ENCODE assay signal across 26 cellular contexts in genomic region chr1:150138044-150138443, GRCh38.
"Had no signal": no experiment of that assay in that cellular context is flagged by ENCODE, and none has a peak within 500 bp of the region (broad histone marks: within the 10 kb centered on the region; RNA-seq: fewer than 3 reads in every experiment).

No MANE protein-coding gene starts in this region.

- H3K27me3 ChIP-seq: SJSA1 had no signal

- H3K36me3 ChIP-seq: SJSA1 had no signal

- DNase-seq: activated CD4-positive, alpha-beta T cell treated with anti-CD3 and anti-CD28 coated beads, Interleukin-2, amount 10 ng/mL, durations not matched to agents 24 days and 14 days; activated CD4-positive, alpha-beta T cell treated with anti-CD3 and anti-CD28 coated beads, Interleukin-2, amount 50 U/mL, for 4 hours; activated CD8-positive, alpha-beta T cell treated with anti-CD3 and anti-CD28 coated beads for 36 hours; activated effector memory CD4-positive, alpha-beta T cell treated with anti-CD3 and anti-CD28 coated beads, Interleukin-2, amount 50 U/mL, for 16 hours; activated naive CD4-positive, alpha-beta T cell; activated naive CD4-positive, alpha-beta T cell treated with anti-CD3 and anti-CD28 coated beads, Interleukin-2, amount 50 U/mL, for 16 hours; activated naive CD8-positive, alpha-beta T cell treated with anti-CD3 and anti-CD28 coated beads for 36 hours; activated T-cell treated with anti-CD3 and anti-CD28 coated beads, Interleukin-2, amount 50 U/mL, for 1 hour; activated T-cell treated with anti-CD3 and anti-CD28 coated beads, Interleukin-2, amount 50 U/mL, for 72 hours; amniotic stem cell; aorta; Karpas-422; KBM-7; NCI-H1105; NCI-H1436; NCI-H1694; NCI-H1930; NCI-H345; NCI-H524 treated with DMSO at 0.1 percent for 48 hours; SHP77 treated with DMSO at 0.1 percent for 48 hours; SK-N-SH had no signal

- H3K27ac Mint-ChIP-seq: activated CD4-positive, alpha-beta T cell treated with anti-CD3 and anti-CD28 coated beads, Interleukin-2, amount 10 ng/mL, durations not matched to agents 24 days and 14 days; activated CD8-positive, alpha-beta T cell treated with anti-CD3 and anti-CD28 coated beads for 36 hours; activated naive CD8-positive, alpha-beta T cell treated with anti-CD3 and anti-CD28 coated beads for 36 hours; activated T-cell treated with anti-CD3 and anti-CD28 coated beads, Interleukin-2, amount 50 U/mL, for 72 hours; activated T-helper 17 cell treated with anti-CD3 and anti-CD28 coated beads, Interleukin-2, amount 50 U/mL, for 72 hours; T-helper 1 cell treated with Interleukin-12 subunit alpha and Interleukin-12 subunit beta and Interleukin-4 antibody, amounts not matched to agents 30 μg/mL and 1 μg/mL, for 36 hours; T-helper 2 cell treated with Interferon-gamma antibody and Interleukin-4, amounts not matched to agents 5 μg/mL and 100 μg/mL, for 36 hours had no signal

- H3K4me3 ChIP-seq: SJSA1 had no signal

- H3K9me3 ChIP-seq: SJSA1, SK-N-SH had no signal

- ATAC-seq: activated CD8-positive, alpha-beta T cell treated with anti-CD3 and anti-CD28 coated beads for 36 hours; activated T-cell treated with anti-CD3 and anti-CD28 coated beads, Interleukin-2, amount 50 U/mL, for 72 hours; activated T-helper 17 cell treated with anti-CD3 and anti-CD28 coated beads, Interleukin-2, amount 50 U/mL, for 72 hours; Panc1 had no signal

- H3K27ac ChIP-seq: SJSA1 had no signal

- H3K4me3 Mint-ChIP-seq: activated CD4-positive, alpha-beta T cell treated with anti-CD3 and anti-CD28 coated beads, Interleukin-2, amount 10 ng/mL, durations not matched to agents 24 days and 14 days; activated CD8-positive, alpha-beta T cell treated with anti-CD3 and anti-CD28 coated beads for 36 hours; activated naive CD8-positive, alpha-beta T cell treated with anti-CD3 and anti-CD28 coated beads for 36 hours; activated T-cell treated with anti-CD3 and anti-CD28 coated beads, Interleukin-2, amount 50 U/mL, for 72 hours; activated T-helper 17 cell treated with anti-CD3 and anti-CD28 coated beads, Interleukin-2, amount 50 U/mL, for 72 hours; T-helper 1 cell treated with Interleukin-12 subunit alpha and Interleukin-12 subunit beta and Interleukin-4 antibody, amounts not matched to agents 30 μg/mL and 1 μg/mL, for 36 hours; T-helper 2 cell treated with Interferon-gamma antibody and Interleukin-4, amounts not matched to agents 5 μg/mL and 100 μg/mL, for 36 hours had no signal

- H3K9me3 Mint-ChIP-seq: activated CD4-positive, alpha-beta T cell treated with anti-CD3 and anti-CD28 coated beads, Interleukin-2, amount 10 ng/mL, durations not matched to agents 24 days and 14 days; activated CD8-positive, alpha-beta T cell treated with anti-CD3 and anti-CD28 coated beads for 36 hours; activated naive CD8-positive, alpha-beta T cell treated with anti-CD3 and anti-CD28 coated beads for 36 hours; activated T-cell treated with anti-CD3 and anti-CD28 coated beads, Interleukin-2, amount 50 U/mL, for 72 hours; activated T-helper 17 cell treated with anti-CD3 and anti-CD28 coated beads, Interleukin-2, amount 50 U/mL, for 72 hours; T-helper 1 cell treated with Interleukin-12 subunit alpha and Interleukin-12 subunit beta and Interleukin-4 antibody, amounts not matched to agents 30 μg/mL and 1 μg/mL, for 36 hours; T-helper 2 cell treated with Interferon-gamma antibody and Interleukin-4, amounts not matched to agents 5 μg/mL and 100 μg/mL, for 36 hours had no signal

- H3K27me3 Mint-ChIP-seq: activated CD4-positive, alpha-beta T cell treated with anti-CD3 and anti-CD28 coated beads, Interleukin-2, amount 10 ng/mL, durations not matched to agents 24 days and 14 days; activated CD8-positive, alpha-beta T cell treated with anti-CD3 and anti-CD28 coated beads for 36 hours; activated naive CD8-positive, alpha-beta T cell treated with anti-CD3 and anti-CD28 coated beads for 36 hours; activated T-helper 17 cell treated with anti-CD3 and anti-CD28 coated beads, Interleukin-2, amount 50 U/mL, for 72 hours had no signal

- H3K36me3 Mint-ChIP-seq: activated naive CD8-positive, alpha-beta T cell treated with anti-CD3 and anti-CD28 coated beads for 36 hours had no signal
